17 cellular contexts compared by ENCODE assay signal in genomic region chr2:188444106-188444835, GRCh38.
"Had no signal": no experiment of that assay in that cellular context is flagged by ENCODE, and none has a peak within 500 bp of the region (broad histone marks: within the 10 kb centered on the region; RNA-seq: fewer than 3 reads in every experiment).

No MANE protein-coding gene starts in this region.

- H3K9ac ChIP-seq: parathyroid adenoma had no signal

- H2AFZ ChIP-seq: parathyroid adenoma had no signal

- ATAC-seq: activated CD8-positive, alpha-beta T cell treated with anti-CD3 and anti-CD28 coated beads for 36 hours; activated naive CD4-positive, alpha-beta T cell treated with anti-CD3 and anti-CD28 coated beads, Interleukin-2, amount 50 U/mL, for 72 hours; activated T-cell treated with anti-CD3 and anti-CD28 coated beads, Interleukin-2, amount 50 U/mL, for 72 hours; naive thymus-derived CD8-positive, alpha-beta T cell; WTC11 had no signal

- DNase-seq: activated CD4-positive, alpha-beta T cell treated with anti-CD3 and anti-CD28 coated beads for 48 hours; activated CD8-positive, alpha-beta memory T cell treated with anti-CD3 and anti-CD28 coated beads, Interleukin-2, amount 50 U/mL, for 4 hours; activated CD8-positive, alpha-beta T cell treated with anti-CD3 and anti-CD28 coated beads for 36 hours; activated gamma-delta T cell; activated T-cell treated with anti-CD3 and anti-CD28 coated beads, Interleukin-2, amount 50 U/mL, for 72 hours; amniotic stem cell; hippocampal formation; kidney; left ventricle myocardium inferior; naive thymus-derived CD8-positive, alpha-beta T cell; stimulated activated CD4-positive, alpha-beta T cell treated with anti-CD3 and anti-CD28 coated beads, Interleukin-2, amount 100 ng/mL, for 48 hours; stimulated activated naive CD4-positive, alpha-beta T cell; T-helper 2 cell; tibial artery had no signal

- H3K27ac ChIP-seq: left ventricle myocardium inferior, parathyroid adenoma, tibial artery had no signal

- H3K27me3 ChIP-seq: tibial artery had no signal

- H3K4me1 ChIP-seq: left ventricle myocardium inferior, parathyroid adenoma had no signal

- H3K4me3 ChIP-seq: left ventricle myocardium inferior, tibial artery had no signal

- H3K79me2 ChIP-seq: parathyroid adenoma had no signal

- H3K36me3 ChIP-seq: left ventricle myocardium inferior, tibial artery had no signal

- H3K9me3 ChIP-seq: left ventricle myocardium inferior, tibial artery had no signal
